In the genomic region with DNA sequence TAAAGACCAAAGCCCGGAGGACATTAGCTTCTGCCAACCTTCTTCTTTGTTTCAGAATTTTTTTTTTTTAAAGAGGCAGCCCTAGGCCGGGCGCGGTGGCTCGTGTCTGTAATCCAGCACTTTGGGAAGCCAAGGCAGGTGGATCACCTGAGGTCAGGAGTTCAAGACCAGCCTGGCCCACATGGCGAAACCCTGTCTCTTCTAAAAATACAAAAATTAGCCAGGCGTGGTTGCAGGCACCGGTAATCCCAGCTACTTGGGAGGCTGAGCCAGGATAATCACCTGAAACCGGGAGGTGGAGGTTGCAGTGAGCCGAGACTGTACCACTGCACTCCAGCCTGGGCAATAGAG, we compare ENCODE assay signal across 8 cellular contexts. TPM values are rescaled to one million over a fixed set of nuclear protein-coding genes. Genes with fewer than 3 reads are reported as not detected.
DNase-seq lines count a peak whose midpoint lies in the region; ATAC-seq, FAIRE-seq and TF ChIP-seq lines count a peak whose summit lies in the region.
"Not testable (repeated sequence)": the region's sequence is repeated elsewhere in the genome, so short reads cannot be mapped to it uniquely, and the experiment has no call there.

No MANE protein-coding gene starts in this region.

- not testable (repeated sequence) for H3K9me3 ChIP-seq in BLaER1; endothelial cell of umbilical vein (replicated peaks; ENCODE audit: control insufficient read depth, insufficient read depth, low read length); mucosa of rectum (ENCODE audit: control insufficient read depth in 2 of 2, low read length in 2 of 2); stomach

- H3K9ac ChIP-seq in BLaER1; endothelial cell of umbilical vein (replicated peaks; ENCODE audit: extremely low read depth, insufficient read depth, low read length); mucosa of rectum (ENCODE audit: low read depth in 1 of 2, low read length in 2 of 2): not testable (repeated sequence)

- not testable (repeated sequence) for H4K20me1 ChIP-seq in BLaER1; endothelial cell of umbilical vein (replicated peaks; ENCODE audit: control insufficient read depth, extremely low read depth, insufficient read depth, low read length)

- H2AFZ ChIP-seq in endothelial cell of umbilical vein (ENCODE audit: low read depth, low read length) = not testable (repeated sequence)

- dilution Hi-C loops in endothelial cell of umbilical vein (cut with MboI; ENCODE audit: extremely low pct_ligation_motif_present, low sequenced_read_pairs) = not testable (repeated sequence)

- peak overlapping the region; percentile 69 for H3K27ac ChIP-seq in BLaER1
- H3K27ac ChIP-seq in endothelial cell of umbilical vein (ENCODE audit: insufficient read depth, low read depth, low read length) = peak overlapping the region; percentile 52
- peak overlapping the region; percentile 56 to 61 for H3K27ac ChIP-seq in mucosa of rectum (ENCODE audit: low read depth in 2 of 2, low read length in 2 of 2)
- peak overlapping the region in 4 of 5 donors; percentile 63 to 79 (median 75) for H3K27ac ChIP-seq in stomach

- H3K36me3 ChIP-seq in BLaER1; endothelial cell of umbilical vein (ENCODE audit: control insufficient read depth in 2 of 2, extremely low read depth in 1 of 2, insufficient read depth in 2 of 2, low read length in 2 of 2); mucosa of rectum (ENCODE audit: control insufficient read depth in 2 of 2, insufficient read depth in 2 of 2, low read length in 2 of 2); stomach: not testable (repeated sequence)

- peak overlapping the region; percentile 20 for H3K27ac Mint-ChIP-seq in activated CD8-positive, alpha-beta T cell treated with anti-CD3 and anti-CD28 coated beads, Interleukin-2, amount 10 ng/mL, durations not matched to agents 7 days and 5 days

- TF ChIP-seq POLR2A in endothelial cell of umbilical vein (IDR thresholded peaks at IDR 0.05; ENCODE audit: low read depth, low read length); stomach (IDR thresholded peaks at IDR 0.05): not testable (repeated sequence)

- not testable (repeated sequence) for H3K4me3 Mint-ChIP-seq in activated CD8-positive, alpha-beta T cell treated with anti-CD3 and anti-CD28 coated beads, Interleukin-2, amount 10 ng/mL, durations not matched to agents 7 days and 5 days

- H3K27me3 Mint-ChIP-seq in activated CD8-positive, alpha-beta T cell treated with anti-CD3 and anti-CD28 coated beads, Interleukin-2, amount 10 ng/mL, durations not matched to agents 7 days and 5 days (ENCODE audit: low read depth) = not testable (repeated sequence)

- CTCF ChIA-PET in activated CD8-positive, alpha-beta T cell treated with anti-CD3 and anti-CD28 coated beads, Interleukin-2, amount 10 ng/mL, durations not matched to agents 7 days and 5 days (lab: Charles Lee) = interaction anchor here (0.8 kb wide), 1 partner anchor 12 kb away, joined by 3 read pairs; no protein-coding TSS in a partner anchor
- CTCF ChIA-PET in endothelial cell of umbilical vein (lab: Charles Lee) = interaction anchor here (1.5 kb wide), 1 partner anchor 66 kb away, joined by 3 read pairs; no protein-coding TSS in a partner anchor

- POLR2A ChIA-PET in activated CD8-positive, alpha-beta T cell treated with anti-CD3 and anti-CD28 coated beads, Interleukin-2, amount 10 ng/mL, durations not matched to agents 7 days and 5 days (lab: Charles Lee); endothelial cell of umbilical vein (lab: Charles Lee): not testable (repeated sequence)

- H3K4me1 ChIP-seq in BLaER1 = peaks cover 35% of the 10 kb centered on the region
- not testable (repeated sequence) for H3K4me1 ChIP-seq in endothelial cell of umbilical vein (ENCODE audit: control insufficient read depth, extremely low read depth, insufficient read depth, low read length); mucosa of rectum (ENCODE audit: control insufficient read depth in 2 of 2, insufficient read depth in 2 of 2, low read length in 2 of 2)
- peaks cover 0 to 22% (median 8%) of the 10 kb centered on the region in 4 donors for H3K4me1 ChIP-seq in stomach

- ATAC-seq in GM19324 (IDR thresholded peaks at IDR 0.05; ENCODE audit: low FRiP score, unreplicated experiment) = peak; percentile 33
- peak; percentile 7 for ATAC-seq in HG02759 (IDR thresholded peaks at IDR 0.05; ENCODE audit: unreplicated experiment)
- ATAC-seq in HG03520 (IDR thresholded peaks at IDR 0.05; ENCODE audit: unreplicated experiment) = peak; percentile 3
- not testable (repeated sequence) for ATAC-seq in activated CD8-positive, alpha-beta T cell treated with anti-CD3 and anti-CD28 coated beads, Interleukin-2, amount 10 ng/mL, durations not matched to agents 7 days and 5 days

- not testable (repeated sequence) for H3K79me2 ChIP-seq in endothelial cell of umbilical vein (ENCODE audit: control insufficient read depth, insufficient read depth, low read length)

- H3K27me3 ChIP-seq in BLaER1; endothelial cell of umbilical vein (ENCODE audit: control insufficient read depth in 2 of 2, insufficient read depth in 2 of 2, low read length in 2 of 2); mucosa of rectum (ENCODE audit: control insufficient read depth in 2 of 2, insufficient read depth in 2 of 2, low read length in 2 of 2); stomach: not testable (repeated sequence)

- not testable (repeated sequence) for H3K4me1 Mint-ChIP-seq in activated CD8-positive, alpha-beta T cell treated with anti-CD3 and anti-CD28 coated beads, Interleukin-2, amount 10 ng/mL, durations not matched to agents 7 days and 5 days (ENCODE audit: low read depth)

- not testable (repeated sequence) for FAIRE-seq in endothelial cell of umbilical vein (lab: Jason Lieb, UNC)

- H3K9me3 Mint-ChIP-seq in activated CD8-positive, alpha-beta T cell treated with anti-CD3 and anti-CD28 coated beads, Interleukin-2, amount 10 ng/mL, durations not matched to agents 7 days and 5 days (ENCODE audit: insufficient read depth) = not testable (repeated sequence)

- TF ChIP-seq EP300 in stomach (IDR thresholded peaks at IDR 0.05) = not testable (repeated sequence)

- not testable (repeated sequence) for H3K36me3 Mint-ChIP-seq in activated CD8-positive, alpha-beta T cell treated with anti-CD3 and anti-CD28 coated beads, Interleukin-2, amount 10 ng/mL, durations not matched to agents 7 days and 5 days (ENCODE audit: low read depth)

- WGBS in stomach, 5 donors = 76 to 85% (median 82%) methylated on average over 10 of the region's 10 CpGs

- TF ChIP-seq CTCF in endothelial cell of umbilical vein (IDR thresholded peaks at IDR 0.05; ENCODE audit: extremely low read depth in 1 of 2, insufficient read depth in 1 of 2, low read depth in 1 of 2, low read length in 2 of 2); stomach (IDR thresholded peaks at IDR 0.05): not testable (repeated sequence)

- H3K9me1 ChIP-seq in endothelial cell of umbilical vein (replicated peaks; ENCODE audit: control insufficient read depth, extremely low read depth, insufficient read depth, low read length) = not testable (repeated sequence)

- intact Hi-C loops in endothelial cell of umbilical vein (cut with micrococcal nuclease); stomach (cut with DNase I; ENCODE audit: low total_unique reads): not testable (repeated sequence)

- H3K4me2 ChIP-seq in BLaER1 (peak overlapping the region; percentile 79), endothelial cell of umbilical vein (ENCODE audit: insufficient read depth, low read length) (peak overlapping the region; percentile 49)

- BruUV-seq in endothelial cell of umbilical vein (replicated peaks; lab: Mats Ljungman, UMichigan) = not testable (repeated sequence)

- H3K4me3 ChIP-seq in BLaER1; endothelial cell of umbilical vein (replicated peaks in 1 of 3; ENCODE audit: insufficient read depth in 1 of 3, low read depth in 1 of 3, low read length in 3 of 3); mucosa of rectum (ENCODE audit: low read length in 2 of 2); stomach: not testable (repeated sequence)

- not testable (repeated sequence) for DNase-seq in activated CD8-positive, alpha-beta T cell treated with anti-CD3 and anti-CD28 coated beads, Interleukin-2, amount 10 ng/mL, durations not matched to agents 7 days and 5 days; endothelial cell of umbilical vein (ENCODE audit: low read depth, low spot score); stomach

RNA-seq across cellular contexts. Expression of a gene that starts 8.5 kb away (rescaled TPM):
- total RNA-seq in activated CD8-positive, alpha-beta T cell treated with anti-CD3 and anti-CD28 coated beads, Interleukin-2, amount 10 ng/mL, durations not matched to agents 7 days and 5 days = 10 to 100 TPM; 74.9 to 77.4 TPM
- 85.3 and 88.4 TPM in 2 replicates for total RNA-seq in endothelial cell of umbilical vein
- polyA plus RNA-seq in endothelial cell of umbilical vein = 55.5 and 57.4 TPM in 2 replicates
- polyA plus RNA-seq in endothelial cell of umbilical vein (2011; cell fraction: cytosol; rRNA removed) = 30.2 and 39.2 TPM in 2 replicates
- polyA plus RNA-seq in endothelial cell of umbilical vein (2011; cell fraction: nucleus; rRNA removed) = 98.1 and 131 TPM in 2 replicates
- polyA plus RNA-seq in endothelial cell of umbilical vein (2012) = 53.0 and 61.4 TPM in 2 replicates
- 186 and 194 TPM in 2 replicates for polyA minus RNA-seq in endothelial cell of umbilical vein
- polyA minus RNA-seq in endothelial cell of umbilical vein (2011; cell fraction: cytosol; rRNA and poly(A)+ RNA removed) = 56.5 TPM
- polyA minus RNA-seq in endothelial cell of umbilical vein (2011; cell fraction: nucleus; rRNA and poly(A)+ RNA removed) = 154 and 200 TPM in 2 replicates
- total RNA-seq in stomach = 100 to 1,000 TPM; 108 to 198 (median 174) TPM
- polyA plus RNA-seq in stomach = 10 to 100 TPM; 11.7 to 18.8 (median 12.8) TPM

RNA-seq across cellular contexts. Expression of a gene that starts 28.7 kb away (rescaled TPM):
- 10 to 100 TPM; 20.3 to 22.6 TPM for total RNA-seq in activated CD8-positive, alpha-beta T cell treated with anti-CD3 and anti-CD28 coated beads, Interleukin-2, amount 10 ng/mL, durations not matched to agents 7 days and 5 days
- 23.9 and 24.9 TPM in 2 replicates for total RNA-seq in endothelial cell of umbilical vein
- 14.9 and 15.6 TPM in 2 replicates for polyA plus RNA-seq in endothelial cell of umbilical vein
- polyA plus RNA-seq in endothelial cell of umbilical vein (2011; cell fraction: cytosol; rRNA removed) = 13.1 and 13.5 TPM in 2 replicates
- 27.3 and 29.0 TPM in 2 replicates for polyA plus RNA-seq in endothelial cell of umbilical vein (2011; cell fraction: nucleus; rRNA removed)
- 17.3 and 19.1 TPM in 2 replicates for polyA plus RNA-seq in endothelial cell of umbilical vein (2012)
- 30.1 and 32.3 TPM in 2 replicates for polyA minus RNA-seq in endothelial cell of umbilical vein
- polyA minus RNA-seq in endothelial cell of umbilical vein (2011; cell fraction: cytosol; rRNA and poly(A)+ RNA removed) = 8.5 TPM
- 18.6 and 21.5 TPM in 2 replicates for polyA minus RNA-seq in endothelial cell of umbilical vein (2011; cell fraction: nucleus; rRNA and poly(A)+ RNA removed)
- total RNA-seq in stomach = 10 to 100 TPM in 3 of 5 donors, 1 to 10 TPM in 2; 8.5 to 33.4 (median 16.9) TPM
- polyA plus RNA-seq in stomach = 1 to 10 TPM; 4.2 to 9.3 (median 7.2) TPM
